In the genomic region with DNA sequence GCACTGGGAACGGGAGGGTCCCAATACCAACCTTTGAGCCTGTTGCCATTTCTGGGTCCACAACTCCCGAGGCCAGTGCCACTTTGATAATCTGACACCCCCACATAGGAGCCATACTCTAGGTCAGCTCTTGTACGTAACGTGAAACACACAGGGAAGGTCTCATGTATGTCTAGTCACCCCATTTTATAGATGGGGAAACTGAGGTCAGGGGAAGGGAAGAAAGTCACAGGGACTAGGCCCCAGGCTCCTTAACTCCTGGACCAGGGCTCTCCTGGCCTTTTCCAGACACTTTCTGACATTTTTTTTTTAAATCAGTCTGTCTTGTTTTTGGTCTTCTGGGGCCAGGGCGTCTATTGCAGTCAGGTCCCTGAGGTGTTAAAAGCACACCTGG, we compare ENCODE assay signal across 1 cellular context.
TF ChIP-seq lines count a peak whose summit lies in the region.

No MANE protein-coding gene starts in this region.

TF ChIP-seq in IMR-90, 13 proteins besides CTCF, POLR2A, EP300 and RAD21:
- no peak for TF ChIP-seq CEBPB (IDR thresholded peaks at IDR 0.05; ENCODE audit: low read depth, low read length)
- no peak for TF ChIP-seq MAFK (IDR thresholded peaks at IDR 0.05; ENCODE audit: low read depth, low read length)
- no peak for TF ChIP-seq FOS (IDR thresholded peaks at IDR 0.05; ENCODE audit: low read depth, low read length)
- TF ChIP-seq CHD1 (IDR thresholded peaks at IDR 0.05; ENCODE audit: low read depth, low read length): no peak
- TF ChIP-seq BHLHE40 (IDR thresholded peaks at IDR 0.05; ENCODE audit: low read depth, low read length): no peak
- TF ChIP-seq, protein P1, sequence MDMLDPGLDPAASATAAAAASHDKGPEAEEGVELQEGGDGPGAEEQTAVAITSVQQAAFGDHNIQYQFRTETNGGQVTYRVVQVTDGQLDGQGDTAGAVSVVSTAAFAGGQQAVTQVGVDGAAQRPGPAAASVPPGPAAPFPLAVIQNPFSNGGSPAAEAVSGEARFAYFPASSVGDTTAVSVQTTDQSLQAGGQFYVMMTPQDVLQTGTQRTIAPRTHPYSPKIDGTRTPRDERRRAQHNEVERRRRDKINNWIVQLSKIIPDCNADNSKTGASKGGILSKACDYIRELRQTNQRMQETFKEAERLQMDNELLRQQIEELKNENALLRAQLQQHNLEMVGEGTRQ (IDR thresholded peaks at IDR 0.05; ENCODE audit: low read depth, low read length): no peak
- TF ChIP-seq RCOR1 (IDR thresholded peaks at IDR 0.05; ENCODE audit: insufficient replicate concordance, low read length): no peak
- no peak for TF ChIP-seq RFX5 (IDR thresholded peaks at IDR 0.05; ENCODE audit: low read depth, low read length)
- TF ChIP-seq MXI1 (IDR thresholded peaks at IDR 0.05; ENCODE audit: borderline replicate concordance, low read depth, low read length): no peak
TF ChIP-seq in IMR-90: peak in this region for 0.
